Comparison of ENCODE assay signal across 1 cellular context in the genomic region with DNA sequence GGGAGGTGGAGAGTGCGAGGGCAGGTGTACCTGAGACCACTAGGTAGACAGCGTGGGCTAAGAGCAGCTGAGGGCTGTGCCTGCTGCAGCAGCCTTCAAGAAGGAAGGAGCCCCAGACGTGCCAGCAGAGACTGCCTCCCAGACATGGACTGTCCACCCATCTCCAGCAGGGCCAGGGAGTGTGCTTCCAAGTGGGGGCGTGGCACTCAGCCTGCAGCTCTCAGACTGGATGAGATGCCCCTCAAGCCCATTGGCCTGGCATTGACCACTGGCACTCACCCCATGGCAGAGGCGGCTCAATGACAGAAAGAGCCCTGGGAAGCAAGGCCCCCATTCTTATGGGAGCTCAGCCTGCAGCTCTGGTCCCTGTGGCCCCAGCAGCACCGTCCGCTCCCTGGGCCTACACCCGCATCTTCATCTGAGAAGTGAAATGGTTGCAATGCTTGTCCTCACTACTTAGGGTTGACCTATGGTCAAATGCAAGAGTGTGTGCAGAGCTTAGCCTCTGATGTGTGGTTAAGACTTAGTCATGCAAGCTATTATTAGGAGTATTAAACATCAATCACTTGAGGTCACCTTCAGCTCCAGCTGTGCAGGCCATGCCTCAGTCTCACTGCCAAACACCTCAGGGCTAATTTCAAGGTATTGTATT.
TF ChIP-seq lines count a peak whose summit lies in the region.

No MANE protein-coding gene starts in this region.

TF ChIP-seq in HCT116, 20 proteins besides CTCF, POLR2A, EP300 and RAD21 (continued from another document):
- TF ChIP-seq, protein P1, sequence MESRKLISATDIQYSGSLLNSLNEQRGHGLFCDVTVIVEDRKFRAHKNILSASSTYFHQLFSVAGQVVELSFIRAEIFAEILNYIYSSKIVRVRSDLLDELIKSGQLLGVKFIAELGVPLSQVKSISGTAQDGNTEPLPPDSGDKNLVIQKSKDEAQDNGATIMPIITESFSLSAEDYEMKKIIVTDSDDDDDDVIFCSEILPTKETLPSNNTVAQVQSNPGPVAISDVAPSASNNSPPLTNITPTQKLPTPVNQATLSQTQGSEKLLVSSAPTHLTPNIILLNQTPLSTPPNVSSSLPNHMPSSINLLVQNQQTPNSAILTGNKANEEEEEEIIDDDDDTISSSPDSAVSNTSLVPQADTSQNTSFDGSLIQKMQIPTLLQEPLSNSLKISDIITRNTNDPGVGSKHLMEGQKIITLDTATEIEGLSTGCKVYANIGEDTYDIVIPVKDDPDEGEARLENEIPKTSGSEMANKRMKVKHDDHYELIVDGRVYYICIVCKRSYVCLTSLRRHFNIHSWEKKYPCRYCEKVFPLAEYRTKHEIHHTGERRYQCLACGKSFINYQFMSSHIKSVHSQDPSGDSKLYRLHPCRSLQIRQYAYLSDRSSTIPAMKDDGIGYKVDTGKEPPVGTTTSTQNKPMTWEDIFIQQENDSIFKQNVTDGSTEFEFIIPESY (IDR thresholded peaks at IDR 0.05; ENCODE audit: extremely low read depth, insufficient replicate concordance, low read length): no peak
- no peak for TF ChIP-seq YY1 (IDR thresholded peaks at IDR 0.05; ENCODE audit: extremely low read depth, insufficient replicate concordance, low read depth, low read length)
- no peak for TF ChIP-seq SIN3A (IDR thresholded peaks at IDR 0.05; ENCODE audit: low read depth)
- no peak for TF ChIP-seq SP1 (IDR thresholded peaks at IDR 0.05; ENCODE audit: low read depth)
- TF ChIP-seq EZH2 (IDR thresholded peaks at IDR 0.05): no peak
- TF ChIP-seq EZH2phosphoT487 (IDR thresholded peaks at IDR 0.05; ENCODE audit: borderline replicate concordance): no peak
- no peak for TF ChIP-seq ELF1 (IDR thresholded peaks at IDR 0.05; ENCODE audit: borderline replicate concordance, low read depth)
- no peak for TF ChIP-seq FOSL1 (IDR thresholded peaks at IDR 0.05; ENCODE audit: low read depth)
- no peak for TF ChIP-seq EGR1 (IDR thresholded peaks at IDR 0.05; ENCODE audit: low read depth)
